ENCODE assay signal across 11 cellular contexts in genomic region chrX:71256051-71256450, GRCh38. TPM values are rescaled to one million over a fixed set of nuclear protein-coding genes. Genes with fewer than 3 reads are reported as not detected.
A peak's percentile ranks its signal among the peaks of the same experiment; 100 is the strongest.
DNase-seq lines count a peak whose midpoint lies in the region; ATAC-seq, FAIRE-seq and TF ChIP-seq lines count a peak whose summit lies in the region.
"Had no signal": no experiment of that assay in that cellular context is flagged by ENCODE, and none has a peak within 500 bp of the region (broad histone marks: within the 10 kb centered on the region; RNA-seq: fewer than 3 reads in every experiment).

No MANE protein-coding gene starts in this region.

- H3K79me2 ChIP-seq in HCT116 (ENCODE audit: insufficient read depth, low read length) (no peaks in the 10 kb centered on the region), keratinocyte (ENCODE audit: control insufficient read depth, insufficient read depth, low read length) (peaks cover 3% of the 10 kb centered on the region)

- dilution Hi-C loops in keratinocyte (cut with MboI; ENCODE audit: extremely low pct_ligation_motif_present, low sequenced_read_pairs): no loop called here

- no peaks in the 10 kb centered on the region for H3K9me2 ChIP-seq in HCT116 (ENCODE audit: insufficient read depth)

- H3K4me1 Mint-ChIP-seq in activated naive CD8-positive, alpha-beta T cell treated with anti-CD3 and anti-CD28 coated beads, Interleukin-2, amount 10 ng/mL, durations not matched to agents 7 days and 5 days: peaks cover 17% of the 10 kb centered on the region

- no peaks in the 10 kb centered on the region for H3K9me1 ChIP-seq in keratinocyte (ENCODE audit: control insufficient read depth, extremely low read depth, insufficient read depth, low read length)

- no peaks in the 10 kb centered on the region for H3K36me3 ChIP-seq in BLaER1
- no peaks in the 10 kb centered on the region for H3K36me3 ChIP-seq in HCT116 (ENCODE audit: control insufficient read depth in 1 of 2, insufficient read depth in 2 of 2, low read length in 2 of 2)
- no peaks in the 10 kb centered on the region for H3K36me3 ChIP-seq in keratinocyte (ENCODE audit: control insufficient read depth in 2 of 2, extremely low read depth in 1 of 2, insufficient read depth in 2 of 2, low read length in 2 of 2)

- H3K27me3 Mint-ChIP-seq in activated naive CD8-positive, alpha-beta T cell treated with anti-CD3 and anti-CD28 coated beads, Interleukin-2, amount 10 ng/mL, durations not matched to agents 7 days and 5 days: no peaks in the 10 kb centered on the region

- no peak for TF ChIP-seq POLR2A in HCT116 (IDR thresholded peaks at IDR 0.05; ENCODE audit: borderline replicate concordance, extremely low read depth, insufficient read depth, insufficient read length)

- H3K27ac ChIP-seq in BLaER1: no peak overlapping the region
- H3K27ac ChIP-seq in HCT116 (ENCODE audit: low read depth, low read length): peak overlapping the region; percentile 68; the same call in 1 of the 2 replicates
- H3K27ac ChIP-seq in keratinocyte (ENCODE audit: control insufficient read depth, insufficient read depth, low read length): no peak overlapping the region

- no peak for DNase-seq in HCT116 (ENCODE audit: low read depth, low spot score)
- DNase-seq in activated naive CD8-positive, alpha-beta T cell treated with anti-CD3 and anti-CD28 coated beads, Interleukin-2, amount 10 ng/mL, durations not matched to agents 7 days and 5 days: no peak
- no peak for DNase-seq in keratinocyte (ENCODE audit: low read depth, low spot score)
- no peak for DNase-seq in effector CD4-positive, alpha-beta T cell
- DNase-seq in GM20000 (ENCODE audit: low spot score): no peak
- no peak for DNase-seq in stimulated activated naive CD4-positive, alpha-beta T cell (lab: John Stamatoyannopoulos, UW)
- DNase-seq: activated T-cell treated with anti-CD3 and anti-CD28 coated beads, Interleukin-2, amount 50 U/mL, for 24 hours; KBM-7 had no signal

- TF ChIP-seq RAD21 in HCT116 (IDR thresholded peaks at IDR 0.05; ENCODE audit: low read depth): no peak

- H3K9me3 ChIP-seq in BLaER1 (no peaks in the 10 kb centered on the region), HCT116 (ENCODE audit: control insufficient read depth in 1 of 2, insufficient read depth in 1 of 2, low read depth in 1 of 2, low read length in 2 of 2) (no peaks in the 10 kb centered on the region), keratinocyte (ENCODE audit: control insufficient read depth, low read depth, low read length) (no peaks in the 10 kb centered on the region)
- H3K9me3 ChIP-seq: testis had no signal

- intact Hi-C loops in HCT116 (cut with micrococcal nuclease): no loop called here

- peak overlapping the region; percentile 81 for H3K4me2 ChIP-seq in BLaER1
- H3K4me2 ChIP-seq in HCT116 (ENCODE audit: low read length): peak overlapping the region; percentile 88; the same call in 1 of the 2 replicates
- H3K4me2 ChIP-seq in keratinocyte (ENCODE audit: control insufficient read depth, extremely low read depth, insufficient read depth, low read depth, low read length): no peak overlapping the region

- peak overlapping the region; percentile 90 for H3K4me3 Mint-ChIP-seq in activated naive CD8-positive, alpha-beta T cell treated with anti-CD3 and anti-CD28 coated beads, Interleukin-2, amount 10 ng/mL, durations not matched to agents 7 days and 5 days

- H3K27ac Mint-ChIP-seq in activated naive CD8-positive, alpha-beta T cell treated with anti-CD3 and anti-CD28 coated beads, Interleukin-2, amount 10 ng/mL, durations not matched to agents 7 days and 5 days: peak overlapping the region; percentile 94

- POLR2A ChIA-PET in HCT116 (lab: Charles Lee): no interaction called here
- POLR2A ChIA-PET in activated naive CD8-positive, alpha-beta T cell treated with anti-CD3 and anti-CD28 coated beads, Interleukin-2, amount 10 ng/mL, durations not matched to agents 7 days and 5 days (lab: Charles Lee): interaction anchor here (5.1 kb wide), 1 partner anchor 28 kb away, joined by 43 read pairs; the partner anchor contains the start of gene NONO

- H2AFZ ChIP-seq in HCT116 (ENCODE audit: low read depth, low read length, poor library complexity, severe bottlenecking): no peak overlapping the region
- H2AFZ ChIP-seq in keratinocyte (ENCODE audit: control insufficient read depth, low read length): peak overlapping the region; percentile 54

- CTCF ChIA-PET in HCT116 (lab: Charles Lee): no interaction called here

- no peak for TF ChIP-seq CTCF in HCT116 (IDR thresholded peaks at IDR 0.05 in 2 of 3, conservative IDR thresholded peaks at IDR 0.05 in 1 of 3; ENCODE audit: borderline replicate concordance in 1 of 3, insufficient read depth in 1 of 3, low read depth in 2 of 3, low read length in 2 of 3)
- no peak for TF ChIP-seq CTCF in keratinocyte (optimal IDR thresholded peaks at IDR 0.05 in 1 of 3, IDR thresholded peaks at IDR 0.05 in 1 of 3, conservative IDR thresholded peaks at IDR 0.05 in 1 of 3; ENCODE audit: extremely low read depth in 1 of 3, insufficient read depth in 2 of 3, low read length in 3 of 3)
- no peak for TF ChIP-seq CTCF in GM20000 (IDR thresholded peaks at IDR 0.05; ENCODE audit: extremely low read depth, missing control alignments)

- H3K36me3 Mint-ChIP-seq in activated naive CD8-positive, alpha-beta T cell treated with anti-CD3 and anti-CD28 coated beads, Interleukin-2, amount 10 ng/mL, durations not matched to agents 7 days and 5 days: no peaks in the 10 kb centered on the region

- peaks cover 28% of the 10 kb centered on the region for H3K4me1 ChIP-seq in BLaER1
- H3K4me1 ChIP-seq in HCT116 (ENCODE audit: control insufficient read depth in 1 of 2, insufficient read depth in 2 of 2, low read length in 2 of 2): peaks cover 13 to 19% of the 10 kb centered on the region in 2 experiments
- peaks cover 2% of the 10 kb centered on the region for H3K4me1 ChIP-seq in keratinocyte (ENCODE audit: control insufficient read depth, extremely low read depth, insufficient read depth, low read length)

- FAIRE-seq in keratinocyte (lab: Jason Lieb, UNC): no peak

- no peak overlapping the region; the same call in 1 of the 2 replicates for H3K9ac ChIP-seq in BLaER1
- no peak overlapping the region for H3K9ac ChIP-seq in HCT116 (ENCODE audit: low read length)
- H3K9ac ChIP-seq in keratinocyte (ENCODE audit: control insufficient read depth, extremely low read depth, insufficient read depth, low read length): no peak overlapping the region

- no peaks in the 10 kb centered on the region for H3K9me3 Mint-ChIP-seq in activated naive CD8-positive, alpha-beta T cell treated with anti-CD3 and anti-CD28 coated beads, Interleukin-2, amount 10 ng/mL, durations not matched to agents 7 days and 5 days
- H3K9me3 Mint-ChIP-seq: activated T-cell treated with anti-CD3 and anti-CD28 coated beads, Interleukin-2, amount 50 U/mL, for 24 hours had no signal

- no TSS peak for BruUV-seq in HCT116 (replicated peaks; lab: Mats Ljungman, UMichigan)

- RAD21 ChIA-PET in HCT116 (lab: Charles Lee; ENCODE audit: low non-redundant PET in 1 of 2, low total read pairs in 2 of 2, uncharacterized antibody in 2 of 2, unreplicated experiment in 2 of 2): no interaction called here

- no peak overlapping the region for H3K4me3 ChIP-seq in BLaER1
- H3K4me3 ChIP-seq in HCT116 (replicated peaks in 1 of 2; ENCODE audit: low read depth in 1 of 2, low read length in 2 of 2): no peak overlapping the region; a peak in 1 of 4 replicates
- H3K4me3 ChIP-seq in keratinocyte (ENCODE audit: control insufficient read depth in 2 of 3, extremely low read depth in 1 of 3, insufficient read depth in 2 of 3, low read depth in 1 of 3, low read length in 3 of 3): no peak overlapping the region

- peaks cover 16% of the 10 kb centered on the region; the same call in 1 of the 2 replicates for H4K20me1 ChIP-seq in BLaER1
- H4K20me1 ChIP-seq in HCT116 (ENCODE audit: insufficient read depth): no peaks in the 10 kb centered on the region
- H4K20me1 ChIP-seq in keratinocyte (ENCODE audit: control insufficient read depth, extremely low read depth, insufficient read depth, low read length): no peaks in the 10 kb centered on the region

- ATAC-seq in HCT116: no peak
- ATAC-seq in activated naive CD8-positive, alpha-beta T cell treated with anti-CD3 and anti-CD28 coated beads, Interleukin-2, amount 10 ng/mL, durations not matched to agents 7 days and 5 days (ENCODE audit: low read depth): no peak
- ATAC-seq in GM18498 (IDR thresholded peaks at IDR 0.05; ENCODE audit: unreplicated experiment): no peak

- H3K27me3 ChIP-seq in BLaER1 (peaks cover 33% of the 10 kb centered on the region), HCT116 (ENCODE audit: insufficient read depth, low read length) (no peaks in the 10 kb centered on the region), keratinocyte (ENCODE audit: control insufficient read depth, extremely low read depth, insufficient read depth, low read length) (no peaks in the 10 kb centered on the region)
- H3K27me3 ChIP-seq: testis had no signal

RNA-seq across cellular contexts. Expression of gene ZMYM3, which starts 2.1 kb away (rescaled TPM):
- total RNA-seq in HCT116 (2021; ENCODE audit: unreplicated experiment): 32.9 TPM
- polyA plus RNA-seq in HCT116 (2012): 23.6 and 23.7 TPM in 2 replicates
- 10 to 100 TPM; 38.9 to 39.3 TPM for total RNA-seq in activated naive CD8-positive, alpha-beta T cell treated with anti-CD3 and anti-CD28 coated beads, Interleukin-2, amount 10 ng/mL, durations not matched to agents 7 days and 5 days
- 7.3 to 11.6 TPM (median 7.7 TPM) in 3 replicates for polyA plus RNA-seq in keratinocyte
- 1.6 TPM for polyA plus RNA-seq in keratinocyte (2011; ENCODE audit: low read depth)
- polyA plus RNA-seq in keratinocyte (2011; cell fraction: cytosol; rRNA removed): 5.9 and 7.2 TPM in 2 replicates
- polyA plus RNA-seq in keratinocyte (2011; cell fraction: nucleus; rRNA removed): 20.3 and 24.3 TPM in 2 replicates
- polyA plus RNA-seq in keratinocyte (2012; ENCODE audit: low replicate concordance): 4.1 and 10.7 TPM in 2 replicates
- 16.7 to 27.0 TPM (median 18.0 TPM) in 3 replicates for polyA minus RNA-seq in keratinocyte
- polyA minus RNA-seq in keratinocyte (2011; cell fraction: cytosol; rRNA and poly(A)+ RNA removed): 12.3 TPM
- polyA minus RNA-seq in keratinocyte (2011; cell fraction: nucleus; rRNA and poly(A)+ RNA removed): 17.0 and 24.7 TPM in 2 replicates

RNA-seq across cellular contexts. Expression of gene NONO, which starts 27.4 kb away (rescaled TPM):
- total RNA-seq in HCT116 (2021; ENCODE audit: unreplicated experiment): 523 TPM
- polyA plus RNA-seq in HCT116 (2012): 366 and 425 TPM in 2 replicates
- 100 to 1,000 TPM; 438 to 466 TPM for total RNA-seq in activated naive CD8-positive, alpha-beta T cell treated with anti-CD3 and anti-CD28 coated beads, Interleukin-2, amount 10 ng/mL, durations not matched to agents 7 days and 5 days
- polyA plus RNA-seq in keratinocyte: 229 to 352 TPM (median 245 TPM) in 3 replicates
- polyA plus RNA-seq in keratinocyte (2011; ENCODE audit: low read depth): 241 TPM
- polyA plus RNA-seq in keratinocyte (2011; cell fraction: cytosol; rRNA removed): 231 and 301 TPM in 2 replicates
- polyA plus RNA-seq in keratinocyte (2011; cell fraction: nucleus; rRNA removed): 377 and 429 TPM in 2 replicates
- polyA plus RNA-seq in keratinocyte (2012; ENCODE audit: low replicate concordance): 106 and 190 TPM in 2 replicates
- polyA minus RNA-seq in keratinocyte: 212 to 264 TPM (median 251 TPM) in 3 replicates
- polyA minus RNA-seq in keratinocyte (2011; cell fraction: cytosol; rRNA and poly(A)+ RNA removed): 132 TPM
- 76.2 and 114 TPM in 2 replicates for polyA minus RNA-seq in keratinocyte (2011; cell fraction: nucleus; rRNA and poly(A)+ RNA removed)

RNA-seq across cellular contexts. Expression of gene GJB1, which starts 33.0 kb away (rescaled TPM):
- total RNA-seq in HCT116 (2021; ENCODE audit: unreplicated experiment): not detected
- polyA plus RNA-seq in HCT116 (2012): not detected in 2 replicates
- total RNA-seq in activated naive CD8-positive, alpha-beta T cell treated with anti-CD3 and anti-CD28 coated beads, Interleukin-2, amount 10 ng/mL, durations not matched to agents 7 days and 5 days: under 1 TPM in 1 of 2 experiments, not detected in 1; 0.26 TPM
- polyA plus RNA-seq in keratinocyte: not detected in 3 replicates
- polyA plus RNA-seq in keratinocyte (2011; ENCODE audit: low read depth): not detected
- not detected in 2 replicates for polyA plus RNA-seq in keratinocyte (2011; cell fraction: cytosol; rRNA removed)
- not detected in 2 replicates for polyA plus RNA-seq in keratinocyte (2011; cell fraction: nucleus; rRNA removed)
- not detected in 2 replicates for polyA plus RNA-seq in keratinocyte (2012; ENCODE audit: low replicate concordance)
- not detected in 3 replicates for polyA minus RNA-seq in keratinocyte
- not detected for polyA minus RNA-seq in keratinocyte (2011; cell fraction: cytosol; rRNA and poly(A)+ RNA removed)
- polyA minus RNA-seq in keratinocyte (2011; cell fraction: nucleus; rRNA and poly(A)+ RNA removed): not detected in 2 replicates

RNA-seq across cellular contexts. Expression of gene ITGB1BP2, which starts 45.5 kb away (rescaled TPM):
- 3.5 TPM for total RNA-seq in HCT116 (2021; ENCODE audit: unreplicated experiment)
- 1.2 and 1.8 TPM in 2 replicates for polyA plus RNA-seq in HCT116 (2012)
- 1 to 10 TPM; 4.9 to 6.6 TPM for total RNA-seq in activated naive CD8-positive, alpha-beta T cell treated with anti-CD3 and anti-CD28 coated beads, Interleukin-2, amount 10 ng/mL, durations not matched to agents 7 days and 5 days
- 0.42 to 1.0 TPM (median 0.44 TPM) in 3 replicates for polyA plus RNA-seq in keratinocyte
- polyA plus RNA-seq in keratinocyte (2011; ENCODE audit: low read depth): 0.34 TPM
- 0.05 TPM in 1 of 2 replicates, not detected in the other for polyA plus RNA-seq in keratinocyte (2011; cell fraction: cytosol; rRNA removed)
- 2.1 and 2.7 TPM in 2 replicates for polyA plus RNA-seq in keratinocyte (2011; cell fraction: nucleus; rRNA removed)
- polyA plus RNA-seq in keratinocyte (2012; ENCODE audit: low replicate concordance): 0.38 and 0.63 TPM in 2 replicates
- 0.77 to 1.5 TPM (median 1.3 TPM) in 3 replicates for polyA minus RNA-seq in keratinocyte
- polyA minus RNA-seq in keratinocyte (2011; cell fraction: cytosol; rRNA and poly(A)+ RNA removed): not detected
- polyA minus RNA-seq in keratinocyte (2011; cell fraction: nucleus; rRNA and poly(A)+ RNA removed): 1.4 and 2.0 TPM in 2 replicates
